Comparison of ENCODE assay signal across 21 cellular contexts in the genomic region with DNA sequence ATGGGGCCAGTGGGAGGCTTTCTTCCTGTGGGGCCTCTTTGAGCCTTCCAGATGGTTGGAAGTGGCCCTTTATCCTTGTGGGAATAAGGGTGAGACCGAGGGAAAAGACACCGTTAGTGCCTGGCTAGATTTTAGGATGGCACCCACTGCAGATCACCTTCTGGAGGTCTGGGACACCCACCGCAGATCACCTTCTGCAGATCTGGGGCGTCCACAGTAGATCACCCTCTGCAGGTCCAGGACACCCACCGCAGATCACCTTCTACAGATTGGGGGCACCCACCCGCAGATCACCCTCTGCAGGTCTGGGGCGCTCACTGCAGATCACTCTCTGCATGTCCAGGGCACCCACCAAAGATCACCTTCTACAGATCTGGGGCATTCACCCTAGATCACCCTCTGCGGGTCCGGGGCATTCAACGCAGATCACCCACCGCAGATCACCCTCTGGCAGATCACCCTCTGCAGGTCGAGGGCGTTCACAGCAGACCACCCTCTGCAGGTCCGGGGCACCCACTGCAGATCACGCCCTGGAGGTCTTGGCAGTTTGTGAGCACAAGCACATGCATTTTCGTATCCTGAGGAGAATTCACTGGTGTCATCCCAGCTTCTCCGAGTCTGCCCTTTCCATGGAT.
"Had no signal": no experiment of that assay in that cellular context is flagged by ENCODE, and none has a peak within 500 bp of the region (broad histone marks: within the 10 kb centered on the region; RNA-seq: fewer than 3 reads in every experiment).

No MANE protein-coding gene starts in this region.

- ATAC-seq: left ventricle myocardium superior; lower lobe of right lung; natural killer cell; sciatic nerve; stimulated activated effector memory CD8-positive, alpha-beta T cell treated with anti-CD3 and anti-CD28 coated beads, Interleukin-12 subunit alpha, Interleukin-12 subunit beta, amount 100 ng/mL, for 72 hours had no signal

- H3K4me1 ChIP-seq: colonic mucosa, esophagus squamous epithelium, lower lobe of right lung, parathyroid adenoma, stomach, testis, tibial artery, upper lobe of left lung had no signal

- H3K36me3 ChIP-seq: colonic mucosa, esophagus squamous epithelium, lower lobe of right lung, neutrophil, stomach, tibial artery, upper lobe of left lung had no signal

- H3K27ac ChIP-seq: colonic mucosa, esophagus squamous epithelium, lower lobe of right lung, neutrophil, parathyroid adenoma, stomach, testis, tibial artery, upper lobe of left lung had no signal

- H3K4me3 ChIP-seq: colonic mucosa, esophagus squamous epithelium, lower lobe of right lung, smooth muscle cell, stomach, testis, tibial artery, upper lobe of left lung had no signal

- H3K27me3 ChIP-seq: colonic mucosa, esophagus squamous epithelium, neutrophil, testis, tibial artery, upper lobe of left lung had no signal

- DNase-seq: colonic mucosa; effector memory CD4-positive, alpha-beta T cell; esophagus squamous epithelium; hypothalamus; immature natural killer cell; left ventricle myocardium superior; lower lobe of right lung; natural killer cell; stimulated activated CD4-positive, alpha-beta T cell treated with anti-CD3 and anti-CD28 coated beads, Interleukin-12 subunit alpha, Interleukin-12 subunit beta, amount 100 ng/mL, for 4 hours; stimulated activated CD4-positive, alpha-beta T cell treated with anti-CD3 and anti-CD28 coated beads, Interleukin-1b, Interleukin-23, amount 100 ng/mL, for 48 hours; stimulated activated CD4-positive, alpha-beta T cell treated with anti-CD3 and anti-CD28 coated beads, Interleukin-4, amount 100 ng/mL, for 24 hours; stimulated activated naive CD4-positive, alpha-beta T cell treated with Interleukin-2 at 50 U/mL for 16 hours; stomach; testis; tibial artery; upper lobe of left lung had no signal

- H3K9me3 ChIP-seq: colonic mucosa, esophagus squamous epithelium, lower lobe of right lung, neutrophil, stomach, testis, tibial artery, upper lobe of left lung had no signal
